Comparison of ENCODE assay signal across 7 cellular contexts in the genomic region with DNA sequence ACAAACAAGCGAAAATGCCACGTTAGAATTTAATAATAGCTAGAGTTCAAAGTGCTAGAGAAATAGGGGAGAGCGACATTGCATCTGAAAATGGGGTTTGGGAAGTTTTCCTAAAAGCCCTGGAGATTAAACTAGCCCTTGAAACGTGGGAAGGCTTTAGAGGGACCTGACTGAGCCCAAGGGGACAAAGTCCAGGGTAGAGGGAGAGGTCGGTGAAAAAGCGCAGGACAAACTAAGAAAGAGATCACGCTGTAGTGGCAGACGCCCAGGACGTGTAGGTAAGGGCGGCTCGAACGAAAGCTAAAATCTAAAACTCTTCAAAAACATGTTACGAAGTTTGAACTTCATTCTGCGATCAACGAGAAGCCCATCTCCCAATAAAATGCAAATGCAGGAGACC. TPM values are rescaled to one million over a fixed set of nuclear protein-coding genes. Genes with fewer than 3 reads are reported as not detected.
DNase-seq lines count a peak whose midpoint lies in the region; ATAC-seq and TF ChIP-seq lines count a peak whose summit lies in the region.

No MANE protein-coding gene starts in this region.

- H3K36me3 Mint-ChIP-seq in activated T-helper 17 cell treated with anti-CD3 and anti-CD28 coated beads, Interleukin-2, amount 50 U/mL, for 72 hours (ENCODE audit: low read depth) = no peaks in the 10 kb centered on the region

- peaks cover 36% of the 10 kb centered on the region for H3K4me1 ChIP-seq in HUES48 (ENCODE audit: control insufficient read depth, insufficient read depth, low read length)
- peaks cover 10% of the 10 kb centered on the region; the same call in 1 of the 2 replicates for H3K4me1 ChIP-seq in iPS-20b (ENCODE audit: insufficient read depth, low read length)
- H3K4me1 ChIP-seq in stomach = peaks cover 0 to 14% (median 10%) of the 10 kb centered on the region in 4 donors
- peaks cover 4% of the 10 kb centered on the region for H3K4me1 ChIP-seq in foreskin keratinocyte

- H3K4me1 Mint-ChIP-seq in activated T-helper 17 cell treated with anti-CD3 and anti-CD28 coated beads, Interleukin-2, amount 50 U/mL, for 72 hours = peaks cover 7% of the 10 kb centered on the region

- H3K27me3 ChIP-seq in HUES48 (ENCODE audit: control insufficient read depth, insufficient read depth, low read length) = 0 out of 2 replicates have a peak, but pooled peaks cover 3% of the 10 kb centered on the region
- no peaks in the 10 kb centered on the region; the same call in 1 of the 2 replicates for H3K27me3 ChIP-seq in iPS-20b (ENCODE audit: insufficient read depth, low read length)
- no peaks in the 10 kb centered on the region for H3K27me3 ChIP-seq in stomach
- no peaks in the 10 kb centered on the region for H3K27me3 ChIP-seq in foreskin keratinocyte

- WGBS in stomach, 5 donors = 31 to 51% (median 48%) methylated on average over 15 of the region's 15 CpGs

- peak overlapping the region; percentile 90 for H3K4me3 ChIP-seq in HUES48 (ENCODE audit: low read depth, low read length)
- H3K4me3 ChIP-seq in iPS-20b (ENCODE audit: low read length) = peak overlapping the region; percentile 90
- peak overlapping the region; percentile 64 to 76 (median 71) for H3K4me3 ChIP-seq in stomach

- no peaks in the 10 kb centered on the region for H3K9me3 Mint-ChIP-seq in activated T-helper 17 cell treated with anti-CD3 and anti-CD28 coated beads, Interleukin-2, amount 50 U/mL, for 72 hours

- 0 out of 2 replicates have a peak, but pooled peaks cover 3% of the 10 kb centered on the region for H3K36me3 ChIP-seq in HUES48 (ENCODE audit: control insufficient read depth, insufficient read depth, low read length)
- H3K36me3 ChIP-seq in iPS-20b (ENCODE audit: insufficient read depth, low read depth, low read length) = no peaks in the 10 kb centered on the region
- H3K36me3 ChIP-seq in stomach = no peaks in the 10 kb centered on the region

- no peak for TF ChIP-seq POLR2A in stomach (IDR thresholded peaks at IDR 0.05)

- DNase-seq in stomach = peak; percentile 31
- DNase-seq in retina = no peak
- no peak for DNase-seq in NAMALWA (ENCODE audit: low spot score)
- no peak for DNase-seq in foreskin keratinocyte

- H3K9ac ChIP-seq in HUES48 (ENCODE audit: low read depth, low read length) = peak overlapping the region; percentile 47; the same call in 1 of the 2 replicates
- H3K9ac ChIP-seq in iPS-20b (ENCODE audit: low read depth, low read length) = peak overlapping the region; percentile 82; the same call in 1 of the 2 replicates

- no peak overlapping the region for H3K27ac Mint-ChIP-seq in activated T-helper 17 cell treated with anti-CD3 and anti-CD28 coated beads, Interleukin-2, amount 50 U/mL, for 72 hours

- ATAC-seq in activated T-helper 17 cell treated with anti-CD3 and anti-CD28 coated beads, Interleukin-2, amount 50 U/mL, for 72 hours (replicated peaks) = no peak
- no peak for ATAC-seq in foreskin keratinocyte

- TF ChIP-seq CTCF in stomach (IDR thresholded peaks at IDR 0.05) (no peak), foreskin keratinocyte (conservative IDR thresholded peaks at IDR 0.05) (no peak)

- H3K9me3 ChIP-seq in HUES48 (ENCODE audit: control insufficient read depth, insufficient read depth, low read length) (no peaks in the 10 kb centered on the region), iPS-20b (ENCODE audit: insufficient read depth, low read depth, low read length) (no peaks in the 10 kb centered on the region), stomach (no peaks in the 10 kb centered on the region)

- intact Hi-C loops in stomach (cut with DNase I; ENCODE audit: low total_unique reads) = no loop called here

- no peak for TF ChIP-seq EP300 in stomach (IDR thresholded peaks at IDR 0.05)

- H3K27ac ChIP-seq in HUES48 (ENCODE audit: low read depth, low read length) = peak overlapping the region; percentile 86
- no peak overlapping the region for H3K27ac ChIP-seq in iPS-20b (ENCODE audit: low read length)
- peak overlapping the region; percentile 80 to 99 (median 98) for H3K27ac ChIP-seq in stomach
- no peak overlapping the region for H3K27ac ChIP-seq in foreskin keratinocyte

- peak overlapping the region; percentile 82 for H3K4me3 Mint-ChIP-seq in activated T-helper 17 cell treated with anti-CD3 and anti-CD28 coated beads, Interleukin-2, amount 50 U/mL, for 72 hours

- no peaks in the 10 kb centered on the region for H3K27me3 Mint-ChIP-seq in activated T-helper 17 cell treated with anti-CD3 and anti-CD28 coated beads, Interleukin-2, amount 50 U/mL, for 72 hours

RNA-seq across cellular contexts. Expression of gene ATP11C, which starts 1.1 kb away (rescaled TPM):
- 1 to 10 TPM; 9.2 to 9.4 TPM for total RNA-seq in activated T-helper 17 cell treated with anti-CD3 and anti-CD28 coated beads, Interleukin-2, amount 50 U/mL, for 72 hours
- total RNA-seq in stomach (10 to 100 TPM in 4 of 5 donors, 1 to 10 TPM in 1; 9.3 to 46.4 (median 14.5) TPM), foreskin keratinocyte (15.9 and 16.8 TPM in 2 replicates)
- polyA plus RNA-seq in stomach (1 to 10 TPM; 3.3 to 9.3 (median 5.1) TPM), foreskin keratinocyte (5.1 and 5.2 TPM in 2 replicates)

RNA-seq across cellular contexts. Expression of gene CXorf66, which starts 31.4 kb away (rescaled TPM):
- not detected for total RNA-seq in activated T-helper 17 cell treated with anti-CD3 and anti-CD28 coated beads, Interleukin-2, amount 50 U/mL, for 72 hours
- total RNA-seq in stomach = not detected
- not detected for polyA plus RNA-seq in stomach
- total RNA-seq in foreskin keratinocyte = not detected in 2 replicates
- not detected in 2 replicates for polyA plus RNA-seq in foreskin keratinocyte

Comparison
In these comparisons a context has a peak if more than half of its experiments do, and no peak if none do; other contexts are left out.
1. H3K27ac ChIP-seq: peak in HUES48 (single experiment) and stomach (5 of 5); none in iPS-20b (single experiment) and foreskin keratinocyte (single experiment).
2. Peak in every context shown above with its lines, with median percentiles within 50 percentile points of each other: H3K4me3 ChIP-seq.